Comparison of ENCODE assay signal across 16 cellular contexts in the genomic region with DNA sequence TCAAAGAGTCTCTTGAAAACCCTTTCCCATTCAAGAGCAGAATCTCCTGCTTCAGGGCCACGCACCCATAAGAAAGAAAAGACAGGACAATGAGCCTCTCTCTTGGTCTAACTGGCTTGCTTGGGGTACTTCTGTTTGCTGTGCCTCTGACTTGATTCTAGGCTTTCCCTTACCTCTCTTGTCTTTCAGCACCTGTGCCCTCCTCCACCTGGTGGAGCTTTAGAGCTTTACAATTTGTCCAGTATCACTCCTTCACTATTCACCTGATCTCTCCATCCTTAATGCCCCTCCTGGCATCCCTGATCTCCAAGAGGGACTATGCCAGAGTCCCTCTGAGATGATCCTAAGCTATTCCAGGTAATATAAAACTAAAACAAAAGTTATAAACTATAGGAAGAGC.
"Had no signal": no experiment of that assay in that cellular context is flagged by ENCODE, and none has a peak within 500 bp of the region (broad histone marks: within the 10 kb centered on the region; RNA-seq: fewer than 3 reads in every experiment).

No MANE protein-coding gene starts in this region.

- H3K27me3 ChIP-seq: dorsolateral prefrontal cortex, esophagus muscularis mucosa, right atrium auricular region, transverse colon had no signal

- H3K27ac ChIP-seq: esophagus muscularis mucosa, neutrophil, right atrium auricular region, transverse colon had no signal

- DNase-seq: activated CD4-positive, alpha-beta T cell treated with anti-CD3 and anti-CD28 coated beads, Interleukin-2, amount 50 U/mL, for 4 hours; activated naive CD8-positive, alpha-beta T cell treated with anti-CD3 and anti-CD28 coated beads, Interleukin-2, amount 10 ng/mL, durations not matched to agents 7 days and 5 days; activated T-cell treated with anti-CD3 and anti-CD28 coated beads, Interleukin-2, amount 50 U/mL, for 48 hours; anterior cingulate cortex; cerebellar nuclear complex; dorsolateral prefrontal cortex; glutamatergic neuron; left colon; naive thymus-derived CD4-positive, alpha-beta T cell; T-helper 2 cell; transverse colon had no signal

- H3K9me3 ChIP-seq: neutrophil had no signal

- H3K4me3 ChIP-seq: dorsolateral prefrontal cortex, esophagus muscularis mucosa, lung, right atrium auricular region, smooth muscle cell, transverse colon had no signal

- H3K4me1 ChIP-seq: right atrium auricular region, transverse colon had no signal

- H3K4me2 ChIP-seq: smooth muscle cell had no signal

- H3K36me3 ChIP-seq: esophagus muscularis mucosa, neutrophil, right atrium auricular region, transverse colon had no signal
